ENCODE assay signal across 19 cellular contexts in the genomic region with DNA sequence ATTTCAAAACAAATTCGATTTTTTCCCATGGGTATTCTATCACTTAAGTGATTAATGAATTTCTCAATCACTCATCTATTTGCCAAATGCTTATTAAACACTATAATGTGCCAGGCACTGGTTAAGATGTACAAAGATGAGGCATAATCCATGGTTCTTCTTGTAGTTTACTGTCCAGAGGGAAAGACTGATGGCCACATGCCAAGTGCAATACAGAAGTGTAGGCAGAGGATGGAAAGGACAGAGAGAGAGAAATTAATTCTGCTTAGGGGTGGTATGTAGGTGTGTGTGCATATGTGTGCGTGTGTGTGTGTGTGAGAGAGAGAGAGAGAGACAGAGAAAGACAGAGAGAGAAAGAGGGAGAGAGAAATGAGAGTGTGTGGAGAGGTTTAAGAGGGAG.
A peak's percentile ranks its signal among the peaks of the same experiment; 100 is the strongest.
DNase-seq lines count a peak whose midpoint lies in the region; ATAC-seq and TF ChIP-seq lines count a peak whose summit lies in the region.
"Had no signal": no experiment of that assay in that cellular context is flagged by ENCODE, and none has a peak within 500 bp of the region (broad histone marks: within the 10 kb centered on the region; RNA-seq: fewer than 3 reads in every experiment).

No MANE protein-coding gene starts in this region.

- no peaks in the 10 kb centered on the region for H3K79me1 ChIP-seq in IMR-90 (ENCODE audit: low read depth in 1 of 2, low read length in 2 of 2)

- no peak overlapping the region for H2AK5ac ChIP-seq in IMR-90 (ENCODE audit: low read depth, low read length)

- no peak overlapping the region for H3K4me3 ChIP-seq in IMR-90 (ENCODE audit: insufficient read depth, low read depth, low read length)
- no peak overlapping the region for H3K4me3 ChIP-seq in choroid plexus epithelial cell (ENCODE audit: low read depth, low read length)
- no peak overlapping the region for H3K4me3 ChIP-seq in foreskin fibroblast (ENCODE audit: low read depth in 1 of 2, low read length in 2 of 2)
- H3K4me3 ChIP-seq in neural progenitor cell = no peak overlapping the region
- H3K4me3 ChIP-seq: HAP-1, Peyer's patch, SJSA1 had no signal

- dilution Hi-C loops in IMR-90 (cut with HindIII; ENCODE audit: low sequenced_read_pairs, unreplicated experiment) = no loop called here

- no peaks in the 10 kb centered on the region for H3K79me2 ChIP-seq in neural progenitor cell (ENCODE audit: low read depth)

- no peak for TF ChIP-seq POLR2A in IMR-90 (IDR thresholded peaks at IDR 0.05; ENCODE audit: low read depth, low read length)

- H3K27me3 Mint-ChIP-seq in neural progenitor cell (ENCODE audit: insufficient read depth, low read depth) = no peaks in the 10 kb centered on the region
- H3K27me3 Mint-ChIP-seq: IgD-negative memory B cell had no signal

- DNase-seq in EH (ENCODE audit: low read depth) (peak; percentile 31), IMR-90 (peak; percentile 24), choroid plexus epithelial cell (ENCODE audit: low read depth) (peak; percentile 52), foreskin fibroblast (peak; percentile 40 to 67), UCSD-AML1 (lab: John Stamatoyannopoulos, UW; ENCODE audit: unreplicated experiment) (no peak), neural progenitor cell (ENCODE audit: low spot score) (no peak)
- no peak for DNase-seq in stimulated activated naive CD4-positive, alpha-beta T cell (lab: John Stamatoyannopoulos, UW)
- DNase-seq: ACHN, DND-41, NCI-H1694 treated with DMSO at 0.1 percent for 48 hours, NCI-H2107, NCI-H345, NCI-H526, Peyer's patch had no signal

- no TSS peak for BruUV-seq in IMR-90 (replicated peaks; lab: Mats Ljungman, UMichigan)

- H3K27ac ChIP-seq in IMR-90 (ENCODE audit: insufficient read depth, low read length) (no peak overlapping the region), neural progenitor cell (no peak overlapping the region)
- H3K27ac ChIP-seq: C4-2B, Peyer's patch, SJSA1 had no signal

- no peak overlapping the region for H3K27ac Mint-ChIP-seq in neural progenitor cell
- H3K27ac Mint-ChIP-seq: IgD-negative memory B cell had no signal

- ATAC-seq in IMR-90 (ENCODE audit: low read depth) = no peak
- no peak for ATAC-seq in GM21528 (IDR thresholded peaks at IDR 0.05; ENCODE audit: low FRiP score, unreplicated experiment)

- H3K9me3 Mint-ChIP-seq in neural progenitor cell = no peaks in the 10 kb centered on the region
- H3K9me3 Mint-ChIP-seq: IgD-negative memory B cell had no signal

- H3K9me3 ChIP-seq in IMR-90 (ENCODE audit: control insufficient read depth, insufficient read depth, low read length) = no peaks in the 10 kb centered on the region
- H3K9me3 ChIP-seq in neural progenitor cell (ENCODE audit: low read depth) = no peaks in the 10 kb centered on the region
- H3K9me3 ChIP-seq: HAP-1, Peyer's patch, SJSA1 had no signal

- no peak overlapping the region for H4K8ac ChIP-seq in IMR-90 (ENCODE audit: low read depth in 2 of 2, low read length in 2 of 2)

- no peak overlapping the region for H2AFZ ChIP-seq in IMR-90 (replicated peaks; ENCODE audit: low read length, poor library complexity)
- H2AFZ ChIP-seq in neural progenitor cell (replicated peaks) = no peak overlapping the region

- POLR2A ChIA-PET in IMR-90 (lab: Charles Lee; ENCODE audit: unreplicated experiment) = no interaction called here

- peaks cover 5% of the 10 kb centered on the region for H3K4me1 Mint-ChIP-seq in neural progenitor cell
- H3K4me1 Mint-ChIP-seq: IgD-negative memory B cell had no signal

- no peaks in the 10 kb centered on the region for H3K4me1 ChIP-seq in IMR-90 (ENCODE audit: control insufficient read depth, insufficient read depth, low read length)
- no peaks in the 10 kb centered on the region for H3K4me1 ChIP-seq in neural progenitor cell
- H3K4me1 ChIP-seq: HAP-1, Peyer's patch had no signal

- no peaks in the 10 kb centered on the region for H3K27me3 ChIP-seq in IMR-90 (ENCODE audit: control insufficient read depth, insufficient read depth, low read length)
- no peaks in the 10 kb centered on the region for H3K27me3 ChIP-seq in neural progenitor cell
- H3K27me3 ChIP-seq: Peyer's patch, SJSA1 had no signal

- H4K91ac ChIP-seq in IMR-90 (ENCODE audit: insufficient read depth, low read depth, low read length) = no peak overlapping the region

- TF ChIP-seq CTCF in IMR-90 (conservative IDR thresholded peaks at IDR 0.05; ENCODE audit: low read depth, low read length) (no peak), choroid plexus epithelial cell (conservative IDR thresholded peaks at IDR 0.05; ENCODE audit: low read depth, low read length) (no peak), foreskin fibroblast (IDR thresholded peaks at IDR 0.05; ENCODE audit: low read depth, low read length) (no peak), neural progenitor cell (IDR thresholded peaks at IDR 0.05) (no peak)

- H3K4me3 Mint-ChIP-seq in neural progenitor cell = no peak overlapping the region
- H3K4me3 Mint-ChIP-seq: IgD-negative memory B cell had no signal

- peak overlapping the region; percentile 43 for H2BK5ac ChIP-seq in IMR-90 (ENCODE audit: low read depth, low read length, poor library complexity, severe bottlenecking)

- H3K4me2 ChIP-seq in IMR-90 (ENCODE audit: low read depth, low read length) (no peak overlapping the region), neural progenitor cell (no peak overlapping the region)

- no peaks in the 10 kb centered on the region for H3F3A ChIP-seq in neural progenitor cell (ENCODE audit: low read depth)

- peaks cover 4% of the 10 kb centered on the region; the same call in 1 of the 2 replicates for H3K9me1 ChIP-seq in IMR-90 (ENCODE audit: insufficient read depth, low read length)

- H3K36me3 Mint-ChIP-seq in neural progenitor cell = no peaks in the 10 kb centered on the region
- H3K36me3 Mint-ChIP-seq: IgD-negative memory B cell had no signal

- H2BK20ac ChIP-seq in IMR-90 (ENCODE audit: low read depth, low read length) = no peak overlapping the region

- CTCF ChIA-PET in IMR-90 (lab: Yijun Ruan, JAX) = no interaction called here

- in situ Hi-C loops in IMR-90 (cut with MboI; ENCODE audit: low sequenced_read_pairs) = no loop called here

- H3K36me3 ChIP-seq in IMR-90 (ENCODE audit: control insufficient read depth, insufficient read depth, low read length) (no peaks in the 10 kb centered on the region), neural progenitor cell (no peaks in the 10 kb centered on the region)
- H3K36me3 ChIP-seq: HAP-1, Peyer's patch, SJSA1 had no signal

- intact Hi-C loops in IMR-90 (cut with micrococcal nuclease) = loop anchor here (5.0 kb wide), 1 partner anchor 33 kb away; no protein-coding TSS in a partner anchor

- H4K5ac ChIP-seq in IMR-90 (ENCODE audit: low read depth, low read length) = no peak overlapping the region

- H3K14ac ChIP-seq in IMR-90 (replicated peaks; ENCODE audit: low read depth, low read length) = no peak overlapping the region

- H3K23ac ChIP-seq in IMR-90 (ENCODE audit: low read depth, low read length) = no peak overlapping the region

- no peaks in the 10 kb centered on the region for H4K20me1 ChIP-seq in IMR-90 (ENCODE audit: insufficient read depth, low read length)
- H4K20me1 ChIP-seq in neural progenitor cell (ENCODE audit: low read depth) = no peaks in the 10 kb centered on the region

- no peak for TF ChIP-seq RAD21 in IMR-90 (IDR thresholded peaks at IDR 0.05; ENCODE audit: low read length)

- no peak overlapping the region for H3K18ac ChIP-seq in IMR-90 (ENCODE audit: low read depth, low read length)

- WGBS in IMR-90 (ENCODE audit: extremely low coverage in 2 of 2, insufficient read length in 1 of 2), 2 experiments = 100% methylated on average over 1 of the region's 2 CpGs; no CpG with 5 or more reads in 1 of the 2 experiments

- H3K9ac ChIP-seq in IMR-90 (ENCODE audit: low read depth, low read length) (no peak overlapping the region), neural progenitor cell (no peak overlapping the region)

- no peak overlapping the region for H2BK120ac ChIP-seq in IMR-90 (ENCODE audit: low read depth, low read length)

- H2AK9ac ChIP-seq in IMR-90 (replicated peaks; ENCODE audit: low read depth, low read length, poor library complexity) = no peak overlapping the region

- no peak overlapping the region for H3K4ac ChIP-seq in IMR-90 (ENCODE audit: low read depth, low read length)

- H2BK15ac ChIP-seq in IMR-90 (ENCODE audit: low read depth, low read length) = no peak overlapping the region

- no peak overlapping the region for H3K56ac ChIP-seq in IMR-90 (ENCODE audit: extremely low read depth, insufficient read depth, low read length)

TF ChIP-seq in IMR-90, 13 proteins besides CTCF, POLR2A, EP300 and RAD21:
- no peak for TF ChIP-seq MAZ (IDR thresholded peaks at IDR 0.05; ENCODE audit: borderline replicate concordance, low read depth, low read length)
- TF ChIP-seq MAFK (IDR thresholded peaks at IDR 0.05; ENCODE audit: low read depth, low read length) = no peak
- TF ChIP-seq, protein P1, sequence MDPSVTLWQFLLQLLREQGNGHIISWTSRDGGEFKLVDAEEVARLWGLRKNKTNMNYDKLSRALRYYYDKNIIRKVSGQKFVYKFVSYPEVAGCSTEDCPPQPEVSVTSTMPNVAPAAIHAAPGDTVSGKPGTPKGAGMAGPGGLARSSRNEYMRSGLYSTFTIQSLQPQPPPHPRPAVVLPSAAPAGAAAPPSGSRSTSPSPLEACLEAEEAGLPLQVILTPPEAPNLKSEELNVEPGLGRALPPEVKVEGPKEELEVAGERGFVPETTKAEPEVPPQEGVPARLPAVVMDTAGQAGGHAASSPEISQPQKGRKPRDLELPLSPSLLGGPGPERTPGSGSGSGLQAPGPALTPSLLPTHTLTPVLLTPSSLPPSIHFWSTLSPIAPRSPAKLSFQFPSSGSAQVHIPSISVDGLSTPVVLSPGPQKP (IDR thresholded peaks at IDR 0.05; ENCODE audit: borderline replicate concordance, low read depth, low read length) = no peak
- no peak for TF ChIP-seq MXI1 (IDR thresholded peaks at IDR 0.05; ENCODE audit: borderline replicate concordance, low read depth, low read length)
- TF ChIP-seq, protein P2, sequence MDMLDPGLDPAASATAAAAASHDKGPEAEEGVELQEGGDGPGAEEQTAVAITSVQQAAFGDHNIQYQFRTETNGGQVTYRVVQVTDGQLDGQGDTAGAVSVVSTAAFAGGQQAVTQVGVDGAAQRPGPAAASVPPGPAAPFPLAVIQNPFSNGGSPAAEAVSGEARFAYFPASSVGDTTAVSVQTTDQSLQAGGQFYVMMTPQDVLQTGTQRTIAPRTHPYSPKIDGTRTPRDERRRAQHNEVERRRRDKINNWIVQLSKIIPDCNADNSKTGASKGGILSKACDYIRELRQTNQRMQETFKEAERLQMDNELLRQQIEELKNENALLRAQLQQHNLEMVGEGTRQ (IDR thresholded peaks at IDR 0.05; ENCODE audit: low read depth, low read length) = no peak
- TF ChIP-seq NFE2L2 (IDR thresholded peaks at IDR 0.05; ENCODE audit: low read depth, low read length) = no peak
- TF ChIP-seq CEBPB (IDR thresholded peaks at IDR 0.05; ENCODE audit: low read depth, low read length) = no peak
- no peak for TF ChIP-seq FOS (IDR thresholded peaks at IDR 0.05; ENCODE audit: low read depth, low read length)
- no peak for TF ChIP-seq RCOR1 (IDR thresholded peaks at IDR 0.05; ENCODE audit: insufficient replicate concordance, low read length)
- no peak for TF ChIP-seq BHLHE40 (IDR thresholded peaks at IDR 0.05; ENCODE audit: low read depth, low read length)
- TF ChIP-seq CHD1 (IDR thresholded peaks at IDR 0.05; ENCODE audit: low read depth, low read length) = no peak
- no peak for TF ChIP-seq SMC3 (IDR thresholded peaks at IDR 0.05; ENCODE audit: low read depth, low read length)

Comparison
In these comparisons a context has a peak if more than half of its experiments do, and no peak if none do; other contexts are left out.
1. DNase-seq: peak in EH (single experiment), IMR-90 (single experiment), choroid plexus epithelial cell (single experiment) and foreskin fibroblast (2 of 2); none in UCSD-AML1 (single experiment), stimulated activated naive CD4-positive, alpha-beta T cell (0 of 6) and neural progenitor cell (single experiment).